ENCODE assay signal across 23 cellular contexts in the genomic region with DNA sequence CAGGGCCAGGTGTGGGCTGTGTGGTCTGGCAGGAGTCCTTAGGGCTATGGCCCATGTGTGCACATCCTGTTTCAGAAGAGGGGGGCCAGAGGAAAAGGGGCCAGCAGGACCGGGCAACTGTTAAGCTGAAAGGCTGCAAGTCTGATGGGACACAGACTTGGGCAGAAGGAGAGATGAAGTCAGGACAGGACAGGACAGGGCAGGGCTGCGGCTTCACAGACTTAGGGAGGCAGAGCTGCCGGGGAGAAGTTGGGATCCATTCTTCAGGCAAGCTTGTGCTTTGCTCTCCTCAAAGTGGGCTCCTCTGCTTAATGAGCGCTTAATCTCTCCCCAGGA. TPM values are rescaled to one million over a fixed set of nuclear protein-coding genes. Genes with fewer than 3 reads are reported as not detected.
"Had no signal": no experiment of that assay in that cellular context is flagged by ENCODE, and none has a peak within 500 bp of the region (broad histone marks: within the 10 kb centered on the region; RNA-seq: fewer than 3 reads in every experiment).

No MANE protein-coding gene starts in this region.

- H3K27ac ChIP-seq: body of pancreas, PC-9, SK-N-MC, VCaP had no signal

- H3K27me3 ChIP-seq: ascending aorta, body of pancreas, MG63 had no signal

- ATAC-seq: activated T-helper 17 cell treated with anti-CD3 and anti-CD28 coated beads, Interleukin-2, amount 50 U/mL, for 72 hours; HepG2 had no signal

- H3K36me3 Mint-ChIP-seq: activated naive CD4-positive, alpha-beta T cell treated with anti-CD3 and anti-CD28 coated beads, Interleukin-2, amount 50 U/mL, for 24 hours had no signal

- H3K4me1 ChIP-seq: ascending aorta, body of pancreas had no signal

- H3K27ac Mint-ChIP-seq: activated CD4-positive, alpha-beta memory T cell treated with anti-CD3 and anti-CD28 coated beads, Interleukin-2, amount 10 ng/mL, durations not matched to agents 7 days and 5 days; activated naive CD4-positive, alpha-beta T cell treated with anti-CD3 and anti-CD28 coated beads, Interleukin-2, amount 50 U/mL, for 24 hours; activated T-helper 17 cell treated with anti-CD3 and anti-CD28 coated beads, Interleukin-2, amount 50 U/mL, for 72 hours had no signal

- DNase-seq: activated CD4-positive, alpha-beta memory T cell treated with anti-CD3 and anti-CD28 coated beads, Interleukin-2, amount 10 ng/mL, durations not matched to agents 7 days and 5 days; activated CD4-positive, alpha-beta T cell treated with anti-CD3 and anti-CD28 coated beads, Interleukin-2, amount 50 U/mL, for 1 hour; activated CD4-positive, CD25-positive, alpha-beta regulatory T cell; activated T-cell treated with anti-CD3 and anti-CD28 coated beads for 4 hours; activated T-cell treated with anti-CD3 and anti-CD28 coated beads, Interleukin-2, amount 50 U/mL, for 48 hours; body of pancreas; MG63; MV-4-11; NCI-H1092 treated with DMSO at 0.1 percent for 48 hours; NCI-H1436; NCI-H1694 treated with DMSO at 0.1 percent for 48 hours; NCI-H2029 treated with DMSO at 0.1 percent for 48 hours; NCI-H345; NCI-H510A; NCI-H69; PC-9; T-helper 1 cell had no signal

- H3K27me3 Mint-ChIP-seq: activated CD4-positive, alpha-beta memory T cell treated with anti-CD3 and anti-CD28 coated beads, Interleukin-2, amount 10 ng/mL, durations not matched to agents 7 days and 5 days; activated naive CD4-positive, alpha-beta T cell treated with anti-CD3 and anti-CD28 coated beads, Interleukin-2, amount 50 U/mL, for 24 hours; activated T-helper 17 cell treated with anti-CD3 and anti-CD28 coated beads, Interleukin-2, amount 50 U/mL, for 72 hours had no signal

- H2AFZ ChIP-seq: PC-9 had no signal

- H3K4me1 Mint-ChIP-seq: activated CD4-positive, alpha-beta memory T cell treated with anti-CD3 and anti-CD28 coated beads, Interleukin-2, amount 10 ng/mL, durations not matched to agents 7 days and 5 days; activated naive CD4-positive, alpha-beta T cell treated with anti-CD3 and anti-CD28 coated beads, Interleukin-2, amount 50 U/mL, for 24 hours; activated T-helper 17 cell treated with anti-CD3 and anti-CD28 coated beads, Interleukin-2, amount 50 U/mL, for 72 hours had no signal

- H3K4me3 ChIP-seq: ascending aorta, body of pancreas, MG63, PC-9, SK-N-MC had no signal

- H3K4me2 ChIP-seq: PC-9 had no signal

- H3K9me3 Mint-ChIP-seq: activated CD4-positive, alpha-beta memory T cell treated with anti-CD3 and anti-CD28 coated beads, Interleukin-2, amount 10 ng/mL, durations not matched to agents 7 days and 5 days; activated naive CD4-positive, alpha-beta T cell treated with anti-CD3 and anti-CD28 coated beads, Interleukin-2, amount 50 U/mL, for 24 hours; activated T-helper 17 cell treated with anti-CD3 and anti-CD28 coated beads, Interleukin-2, amount 50 U/mL, for 72 hours had no signal

- H3K9me3 ChIP-seq: ascending aorta, body of pancreas, MG63 had no signal

- H3K4me3 Mint-ChIP-seq: activated CD4-positive, alpha-beta memory T cell treated with anti-CD3 and anti-CD28 coated beads, Interleukin-2, amount 10 ng/mL, durations not matched to agents 7 days and 5 days; activated naive CD4-positive, alpha-beta T cell treated with anti-CD3 and anti-CD28 coated beads, Interleukin-2, amount 50 U/mL, for 24 hours; activated T-helper 17 cell treated with anti-CD3 and anti-CD28 coated beads, Interleukin-2, amount 50 U/mL, for 72 hours had no signal

- H3K36me3 ChIP-seq: MG63 had no signal

RNA-seq across cellular contexts. Expression of a gene that starts 28.7 kb away (rescaled TPM):
- total RNA-seq: activated CD4-positive, alpha-beta memory T cell treated with anti-CD3 and anti-CD28 coated beads, Interleukin-2, amount 10 ng/mL, durations not matched to agents 7 days and 5 days; PC-9 had no signal
